8 cellular contexts compared by ENCODE assay signal in genomic region chr17:5486206-5487124, GRCh38. TPM values are rescaled to one million over a fixed set of nuclear protein-coding genes. Genes with fewer than 3 reads are reported as not detected.
DNase-seq lines count a peak whose midpoint lies in the region; ATAC-seq and TF ChIP-seq lines count a peak whose summit lies in the region.

A gene with protein sequence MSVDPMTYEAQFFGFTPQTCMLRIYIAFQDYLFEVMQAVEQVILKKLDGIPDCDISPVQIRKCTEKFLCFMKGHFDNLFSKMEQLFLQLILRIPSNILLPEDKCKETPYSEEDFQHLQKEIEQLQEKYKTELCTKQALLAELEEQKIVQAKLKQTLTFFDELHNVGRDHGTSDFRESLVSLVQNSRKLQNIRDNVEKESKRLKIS (plus strand): TSS chr17:5486566. CDS start chr17:5488863, 2,297 bp downstream.

- intact Hi-C loops in head of caudate nucleus (cut with DNase I): loop anchor here (2.0 kb wide), 1 partner anchor 18 kb away; the partner anchor contains the start of gene DHX33
- intact Hi-C loops in ovary (cut with DNase I): no loop called here
- intact Hi-C loops in thyroid gland (cut with DNase I): no loop called here

- no peaks in the 10 kb centered on the region for H3K9me3 Mint-ChIP-seq in activated naive CD8-positive, alpha-beta T cell treated with anti-CD3 and anti-CD28 coated beads, Interleukin-2, amount 10 ng/mL, durations not matched to agents 7 days and 5 days

- peak within 1 kb of the TSS; percentile 97 for H3K4me3 ChIP-seq in SU-DHL-6 (ENCODE audit: insufficient read depth, low read length, poor library complexity, severe bottlenecking)
- H3K4me3 ChIP-seq in ovary: peak within 1 kb of the TSS; percentile 80
- peak within 1 kb of the TSS; percentile 64 to 69 (median 64) for H3K4me3 ChIP-seq in thyroid gland (replicated peaks in 1 of 3)

- H2AFZ ChIP-seq in SU-DHL-6 (ENCODE audit: low read depth, low read length, severe bottlenecking): peak within 1 kb of the TSS; percentile 75

- WGBS in ovary, 3 donors: 0 to 1% (median 0%) methylated on average over 72 to 77 of the region's 77 CpGs
- WGBS in thyroid gland, 2 donors: 0 to 1% methylated on average over 26 to 55 of the region's 77 CpGs

- H3K36me3 ChIP-seq in SU-DHL-6 (ENCODE audit: low read length) (peaks cover 31% of the 10 kb centered on the region; the same call in 1 of the 2 replicates), ovary (no peaks in the 10 kb centered on the region), thyroid gland (peaks cover 10 to 28% of the 10 kb centered on the region in 2 donors)

- H3K4me3 Mint-ChIP-seq in activated naive CD8-positive, alpha-beta T cell treated with anti-CD3 and anti-CD28 coated beads, Interleukin-2, amount 10 ng/mL, durations not matched to agents 7 days and 5 days: peak within 1 kb of the TSS; percentile 99

- H3K27me3 ChIP-seq in SU-DHL-6 (ENCODE audit: low read length) (no peaks in the 10 kb centered on the region), ovary (no peaks in the 10 kb centered on the region), thyroid gland (no peaks in the 10 kb centered on the region)

- H3K27me3 Mint-ChIP-seq in activated naive CD8-positive, alpha-beta T cell treated with anti-CD3 and anti-CD28 coated beads, Interleukin-2, amount 10 ng/mL, durations not matched to agents 7 days and 5 days: no peaks in the 10 kb centered on the region

- H3K4me1 Mint-ChIP-seq in activated naive CD8-positive, alpha-beta T cell treated with anti-CD3 and anti-CD28 coated beads, Interleukin-2, amount 10 ng/mL, durations not matched to agents 7 days and 5 days: peaks cover 40% of the 10 kb centered on the region

- peaks cover 11% of the 10 kb centered on the region for H4K20me1 ChIP-seq in SU-DHL-6 (ENCODE audit: low read depth, low read length)

- peak; percentile 81 for TF ChIP-seq POLR2A in ovary (IDR thresholded peaks at IDR 0.05)
- peak in 1 of 2 donors; percentile 81 for TF ChIP-seq POLR2A in thyroid gland (IDR thresholded peaks at IDR 0.05)

- peaks cover 50% of the 10 kb centered on the region for H3K36me3 Mint-ChIP-seq in activated naive CD8-positive, alpha-beta T cell treated with anti-CD3 and anti-CD28 coated beads, Interleukin-2, amount 10 ng/mL, durations not matched to agents 7 days and 5 days

- H3K9ac ChIP-seq in SU-DHL-6 (ENCODE audit: low read length): peak within 1 kb of the TSS; percentile 86

- H3K9me2 ChIP-seq in SU-DHL-6 (replicated peaks; ENCODE audit: insufficient read depth, low read length): no peaks in the 10 kb centered on the region

- no peaks in the 10 kb centered on the region for H3K9me3 ChIP-seq in SU-DHL-6 (ENCODE audit: insufficient read depth, low read length)
- H3K9me3 ChIP-seq in ovary: no peaks in the 10 kb centered on the region
- no peaks in the 10 kb centered on the region for H3K9me3 ChIP-seq in thyroid gland

- no peak for TF ChIP-seq CTCF in GM10266 (IDR thresholded peaks at IDR 0.05; ENCODE audit: control insufficient read depth, insufficient read depth, low read depth, missing control alignments)
- TF ChIP-seq CTCF in SU-DHL-6 (IDR thresholded peaks at IDR 0.05; ENCODE audit: insufficient read depth, low read length, poor library complexity, severe bottlenecking): no peak
- peak in 2 of 3 donors; percentile 13 to 23 for TF ChIP-seq CTCF in ovary (IDR thresholded peaks at IDR 0.05)
- TF ChIP-seq CTCF in thyroid gland (IDR thresholded peaks at IDR 0.05): no peak

- H3K4me1 ChIP-seq in ovary (ENCODE audit: insufficient read depth) (peaks cover 10% of the 10 kb centered on the region), thyroid gland (peaks cover 17 to 25% of the 10 kb centered on the region in 2 donors)

- H3K27ac ChIP-seq in SU-DHL-6 (ENCODE audit: low read depth, low read length) (peak within 1 kb of the TSS; percentile 92), ovary (peak within 1 kb of the TSS; percentile 96 to 99), thyroid gland (peak within 1 kb of the TSS; percentile 90 to 99 (median 98))

- DNase-seq in GM10266 (ENCODE audit: extremely low spot score) (peak; percentile 96), NCI-H128 (lab: John Stamatoyannopoulos, UW; ENCODE audit: unreplicated experiment) (peak; percentile 93), head of caudate nucleus (peak; percentile 93 to 100 (median 98)), ovary (peak; percentile 95 to 99 (median 98)), thyroid gland (peak; percentile 99)
- peak; percentile 90 for DNase-seq in activated naive CD8-positive, alpha-beta T cell treated with anti-CD3 and anti-CD28 coated beads, Interleukin-2, amount 10 ng/mL, durations not matched to agents 7 days and 5 days

- TF ChIP-seq EP300 in ovary (IDR thresholded peaks at IDR 0.05): peak; percentile 38

- peak within 1 kb of the TSS; percentile 85 for H3K4me2 ChIP-seq in SU-DHL-6 (ENCODE audit: low read depth, low read length, poor library complexity, severe bottlenecking)

- H3F3A ChIP-seq in SU-DHL-6 (ENCODE audit: insufficient read depth): peaks cover 5% of the 10 kb centered on the region; the same call in 1 of the 2 replicates

- POLR2A ChIA-PET in activated naive CD8-positive, alpha-beta T cell treated with anti-CD3 and anti-CD28 coated beads, Interleukin-2, amount 10 ng/mL, durations not matched to agents 7 days and 5 days (lab: Charles Lee): interaction anchor here (0.6 to 2.9 kb wide), 15 partner anchors 8 to 1381 kb away, joined by 3 to 33 read pairs (median 3); partner anchors contain the start of genes DHX33, NLRP1, NUP88 and RPAIN

- H3K27ac Mint-ChIP-seq in activated naive CD8-positive, alpha-beta T cell treated with anti-CD3 and anti-CD28 coated beads, Interleukin-2, amount 10 ng/mL, durations not matched to agents 7 days and 5 days: peak within 1 kb of the TSS; percentile 94

- H3K79me2 ChIP-seq in SU-DHL-6 (ENCODE audit: insufficient read depth, low read length): peaks cover 60% of the 10 kb centered on the region

- peak; percentile 87 for ATAC-seq in HG02678 (IDR thresholded peaks at IDR 0.05; ENCODE audit: unreplicated experiment)
- peak; percentile 95 for ATAC-seq in activated naive CD8-positive, alpha-beta T cell treated with anti-CD3 and anti-CD28 coated beads, Interleukin-2, amount 10 ng/mL, durations not matched to agents 7 days and 5 days (ENCODE audit: low read depth)

RNA-seq across cellular contexts. Expression of the gene that starts here (rescaled TPM):
- 10 to 100 TPM; 38.4 to 39.5 TPM for total RNA-seq in activated naive CD8-positive, alpha-beta T cell treated with anti-CD3 and anti-CD28 coated beads, Interleukin-2, amount 10 ng/mL, durations not matched to agents 7 days and 5 days
- total RNA-seq in ovary (10 to 100 TPM in 6 of 7 donors, 1 to 10 TPM in 1; 9.3 to 19.8 (median 16.4) TPM), thyroid gland (10 to 100 TPM; 25.7 to 34.5 (median 29.2) TPM)
- 10 to 100 TPM; 11.6 to 15.7 TPM for polyA plus RNA-seq in ovary

Comparison
In these comparisons a context has a peak if more than half of its experiments do, and no peak if none do; other contexts are left out.
1. Peak in every context shown above with its lines: DNase-seq, ATAC-seq, H3K4me3 ChIP-seq and H3K27ac ChIP-seq.
2. CTCF ChIP-seq: peak in ovary (2 of 3); none in GM10266 (single experiment), SU-DHL-6 (single experiment) and thyroid gland (0 of 6).